Comparison of ENCODE assay signal across 10 cellular contexts in genomic region chr3:14148041-14148985, GRCh38. TPM values are rescaled to one million over a fixed set of nuclear protein-coding genes. Genes with fewer than 3 reads are reported as not detected.
DNase-seq lines count a peak whose midpoint lies in the region; ATAC-seq and TF ChIP-seq lines count a peak whose summit lies in the region.
"Had no signal": no experiment of that assay in that cellular context is flagged by ENCODE, and none has a peak within 500 bp of the region (broad histone marks: within the 10 kb centered on the region; RNA-seq: fewer than 3 reads in every experiment).

No MANE protein-coding gene starts in this region.

- no peaks in the 10 kb centered on the region for H3K9me3 Mint-ChIP-seq in CD8-positive, alpha-beta memory T cell
- no peaks in the 10 kb centered on the region for H3K9me3 Mint-ChIP-seq in natural killer cell

- H3K27me3 ChIP-seq in CD8-positive, alpha-beta memory T cell (ENCODE audit: insufficient read depth, low read length, poor library complexity, severe bottlenecking): no peaks in the 10 kb centered on the region
- no peaks in the 10 kb centered on the region for H3K27me3 ChIP-seq in SJCRH30
- H3K27me3 ChIP-seq: cardiac muscle cell had no signal

- no peak overlapping the region for H3K27ac ChIP-seq in CD8-positive, alpha-beta memory T cell (ENCODE audit: low read depth, low read length)
- H3K27ac ChIP-seq in SJCRH30: no peak overlapping the region
- H3K27ac ChIP-seq: cardiac muscle cell had no signal

- H3K27ac Mint-ChIP-seq in CD8-positive, alpha-beta memory T cell: peak overlapping the region; percentile 73 to 100 (median 98)
- H3K27ac Mint-ChIP-seq in natural killer cell: peak overlapping the region; percentile 95 to 100

- H3K9me3 ChIP-seq in CD8-positive, alpha-beta memory T cell (ENCODE audit: low read length): no peaks in the 10 kb centered on the region
- no peaks in the 10 kb centered on the region for H3K9me3 ChIP-seq in SJCRH30 (replicated peaks)

- H3K27me3 Mint-ChIP-seq in CD8-positive, alpha-beta memory T cell: peaks cover 0 to 2% of the 10 kb centered on the region in 2 donors
- no peaks in the 10 kb centered on the region for H3K27me3 Mint-ChIP-seq in natural killer cell (ENCODE audit: low read depth in 2 of 2)

- DNase-seq in CD8-positive, alpha-beta memory T cell: peak in 1 of 5 donors; percentile 45
- DNase-seq in HT-29 (ENCODE audit: low spot score) (peak; percentile 45), choroid plexus epithelial cell (ENCODE audit: low read depth) (no peak), natural killer cell (no peak), SJCRH30 (no peak), dedifferentiated amniotic fluid mesenchymal stem cell (ENCODE audit: extremely low spot score) (no peak), activated gamma-delta T cell (lab: John Stamatoyannopoulos, UW) (no peak)
- DNase-seq: GDM1 had no signal

- H3K4me3 Mint-ChIP-seq in CD8-positive, alpha-beta memory T cell: no peak overlapping the region
- H3K4me3 Mint-ChIP-seq in natural killer cell: no peak overlapping the region

- intact Hi-C loops in natural killer cell (cut with micrococcal nuclease): loop anchor here (10.0 kb wide), 1 partner anchor 1646 kb away; the partner anchor contains the start of gene ANKRD28

- H3K4me1 Mint-ChIP-seq in CD8-positive, alpha-beta memory T cell: peaks cover 25 to 33% (median 31%) of the 10 kb centered on the region in 3 donors
- H3K4me1 Mint-ChIP-seq in natural killer cell: peaks cover 19 to 37% of the 10 kb centered on the region in 2 donors

- H3K36me3 Mint-ChIP-seq in CD8-positive, alpha-beta memory T cell: peaks cover 0 to 79% (median 14%) of the 10 kb centered on the region in 3 donors
- no peaks in the 10 kb centered on the region for H3K36me3 Mint-ChIP-seq in natural killer cell

- peaks cover 24% of the 10 kb centered on the region for H3K4me1 ChIP-seq in CD8-positive, alpha-beta memory T cell (ENCODE audit: insufficient read depth, low read length)
- H3K4me1 ChIP-seq in SJCRH30: peaks cover 24% of the 10 kb centered on the region

- POLR2A ChIA-PET in CD8-positive, alpha-beta memory T cell (lab: Charles Lee): no interaction called here

- TF ChIP-seq CTCF in choroid plexus epithelial cell (conservative IDR thresholded peaks at IDR 0.05; ENCODE audit: low read depth, low read length): peak; percentile 20
- TF ChIP-seq CTCF in natural killer cell (IDR thresholded peaks at IDR 0.05): no peak

- CTCF ChIA-PET in CD8-positive, alpha-beta memory T cell (lab: Charles Lee): no interaction called here

- peaks cover 30% of the 10 kb centered on the region for H3K36me3 ChIP-seq in CD8-positive, alpha-beta memory T cell (ENCODE audit: insufficient read depth, low read length)
- peaks cover 8% of the 10 kb centered on the region; the same call in 1 of the 2 replicates for H3K36me3 ChIP-seq in SJCRH30

- ATAC-seq in natural killer cell: no peak
- ATAC-seq in GM18870 (IDR thresholded peaks at IDR 0.05; ENCODE audit: unreplicated experiment): no peak

- H3K4me3 ChIP-seq in CD8-positive, alpha-beta memory T cell (ENCODE audit: low read length): no peak overlapping the region
- H3K4me3 ChIP-seq in choroid plexus epithelial cell (ENCODE audit: low read depth, low read length): no peak overlapping the region
- H3K4me3 ChIP-seq in SJCRH30: no peak overlapping the region
- H3K4me3 ChIP-seq: cardiac muscle cell had no signal

RNA-seq across cellular contexts. Expression of gene TMEM43, which starts 23.5 kb away (rescaled TPM):
- 10 to 100 TPM; 48.8 to 49.4 TPM for total RNA-seq in CD8-positive, alpha-beta memory T cell
- polyA plus RNA-seq in CD8-positive, alpha-beta memory T cell: 75.3 TPM
- 22.1 and 23.1 TPM in 2 replicates for total RNA-seq in HT-29 (2014; rRNA removed; shearing (Covaris generic))
- 10 to 100 TPM; 49.5 to 61.1 (median 54.1) TPM for total RNA-seq in natural killer cell
- total RNA-seq in SJCRH30 (2014; rRNA removed; shearing (Covaris generic)): 66.4 and 68.7 TPM in 2 replicates

RNA-seq across cellular contexts. Expression of gene CHCHD4, which starts 23.6 kb away (rescaled TPM):
- total RNA-seq in CD8-positive, alpha-beta memory T cell: 10 to 100 TPM; 21.7 to 21.8 TPM
- 13.9 TPM for polyA plus RNA-seq in CD8-positive, alpha-beta memory T cell
- total RNA-seq in HT-29 (2014; rRNA removed; shearing (Covaris generic)): 11.7 and 15.1 TPM in 2 replicates
- total RNA-seq in natural killer cell: 1 to 10 TPM; 2.1 to 4.3 (median 3.4) TPM
- total RNA-seq in SJCRH30 (2014; rRNA removed; shearing (Covaris generic)): 22.5 and 27.0 TPM in 2 replicates

RNA-seq across cellular contexts. Expression of gene XPC, which starts 30.1 kb away (rescaled TPM):
- total RNA-seq in CD8-positive, alpha-beta memory T cell: 10 to 100 TPM; 38.8 to 38.9 TPM
- 44.0 TPM for polyA plus RNA-seq in CD8-positive, alpha-beta memory T cell
- 8.6 and 9.3 TPM in 2 replicates for total RNA-seq in HT-29 (2014; rRNA removed; shearing (Covaris generic))
- 10 to 100 TPM; 45.5 to 62.1 (median 50.0) TPM for total RNA-seq in natural killer cell
- 16.3 and 21.0 TPM in 2 replicates for total RNA-seq in SJCRH30 (2014; rRNA removed; shearing (Covaris generic))

RNA-seq across cellular contexts. Expression of gene LSM3, which starts 30.3 kb away (rescaled TPM):
- total RNA-seq in CD8-positive, alpha-beta memory T cell: 10 to 100 TPM; 25.8 to 26.6 TPM
- 22.9 TPM for polyA plus RNA-seq in CD8-positive, alpha-beta memory T cell
- 7.1 and 7.4 TPM in 2 replicates for total RNA-seq in HT-29 (2014; rRNA removed; shearing (Covaris generic))
- total RNA-seq in natural killer cell: 1 to 10 TPM; 7.6 to 9.1 (median 8.9) TPM
- total RNA-seq in SJCRH30 (2014; rRNA removed; shearing (Covaris generic)): 26.9 and 27.5 TPM in 2 replicates
